Comparison of ENCODE assay signal across 2 cellular contexts in the genomic region with DNA sequence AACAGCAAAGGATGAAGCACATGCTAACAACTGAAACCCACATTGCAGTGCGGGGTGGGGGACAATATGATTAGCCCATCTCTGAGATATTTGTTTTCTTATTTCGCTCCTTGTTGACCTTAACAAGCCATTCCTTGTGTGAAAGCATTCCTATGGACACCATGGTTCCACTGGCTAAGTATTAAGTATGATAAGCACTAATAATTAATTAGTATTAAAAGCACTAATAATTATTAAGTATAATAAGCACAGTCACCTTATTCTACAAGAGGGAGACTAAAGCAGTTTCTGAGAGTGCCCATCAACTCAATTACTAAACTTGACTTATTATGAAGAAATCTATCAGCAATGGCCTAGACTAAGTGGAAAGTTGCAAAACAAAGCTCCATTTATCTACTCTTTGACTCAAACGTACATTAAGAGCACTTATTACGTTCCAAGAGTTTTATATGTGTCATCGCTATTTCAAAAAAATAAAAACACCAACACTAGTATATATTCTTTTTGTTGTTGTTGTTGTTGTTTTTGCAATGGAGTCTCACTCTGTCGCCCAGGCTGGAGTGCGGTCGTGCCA.
TF ChIP-seq lines count a peak whose summit lies in the region.

No MANE protein-coding gene starts in this region.

TF ChIP-seq in HepG2, 621 proteins besides CTCF, POLR2A, EP300 and RAD21:
- TF ChIP-seq, protein P1, sequence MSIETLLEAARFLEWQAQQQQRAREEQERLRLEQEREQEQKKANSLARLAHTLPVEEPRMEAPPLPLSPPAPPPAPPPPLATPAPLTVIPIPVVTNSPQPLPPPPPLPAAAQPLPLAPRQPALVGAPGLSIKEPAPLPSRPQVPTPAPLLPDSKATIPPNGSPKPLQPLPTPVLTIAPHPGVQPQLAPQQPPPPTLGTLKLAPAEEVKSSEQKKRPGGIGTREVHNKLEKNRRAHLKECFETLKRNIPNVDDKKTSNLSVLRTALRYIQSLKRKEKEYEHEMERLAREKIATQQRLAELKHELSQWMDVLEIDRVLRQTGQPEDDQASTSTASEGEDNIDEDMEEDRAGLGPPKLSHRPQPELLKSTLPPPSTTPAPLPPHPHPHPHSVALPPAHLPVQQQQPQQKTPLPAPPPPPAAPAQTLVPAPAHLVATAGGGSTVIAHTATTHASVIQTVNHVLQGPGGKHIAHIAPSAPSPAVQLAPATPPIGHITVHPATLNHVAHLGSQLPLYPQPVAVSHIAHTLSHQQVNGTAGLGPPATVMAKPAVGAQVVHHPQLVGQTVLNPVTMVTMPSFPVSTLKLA (IDR thresholded peaks at IDR 0.05), result peak; percentile 25; the same call in 1 of the 2 replicates
- TF ChIP-seq CBX5 (CRISPR knock-in tag; IDR thresholded peaks at IDR 0.05; ENCODE audit: borderline replicate concordance), result no peak
TF ChIP-seq in HepG2: peak in this region for 1.

TF ChIP-seq in K562, 482 proteins besides CTCF, POLR2A, EP300 and RAD21:
- TF ChIP-seq DACH1 (IDR thresholded peaks at IDR 0.05; ENCODE audit: partially characterized antibody) (peak; percentile 96), SMARCE1 (IDR thresholded peaks at IDR 0.05) (no peak), ZNF79 (CRISPR knock-in tag; IDR thresholded peaks at IDR 0.05; ENCODE audit: low read depth) (no peak)
